In genomic region chr2:120877409-120877808, GRCh38 we compare ENCODE assay signal across 23 cellular contexts.
"Had no signal": no experiment of that assay in that cellular context is flagged by ENCODE, and none has a peak within 500 bp of the region (broad histone marks: within the 10 kb centered on the region; RNA-seq: fewer than 3 reads in every experiment).

No MANE protein-coding gene starts in this region.

- ATAC-seq: Panc1, PC-3 had no signal

- H3K4me2 ChIP-seq: KMS-11, SK-N-SH had no signal

- H3K9ac ChIP-seq: KMS-11, SK-N-SH had no signal

- H3K27ac ChIP-seq: KMS-11 had no signal

- H3K9me3 ChIP-seq: SK-N-SH had no signal

- FAIRE-seq: HTR-8/SVneo had no signal

- DNase-seq: Kasumi-1, MV-4-11, NCI-H1048, NCI-H1105, NCI-H1417, NCI-H1436 treated with DMSO at 0.1 percent for 48 hours, NCI-H1694, NCI-H187 treated with DMSO at 0.1 percent for 48 hours, NCI-H2081 treated with DMSO at 0.1 percent for 48 hours, NCI-H2171, NCI-H226, NCI-H446, NCI-H510A, NCI-H524 treated with DMSO at 0.1 percent for 48 hours, NCI-H69, NCI-H774, PC-3, SHP77, SK-N-SH, SW 1271 had no signal
